In genomic region chr1:162062542-162063015, GRCh38 we compare ENCODE assay signal across 10 cellular contexts. TPM values are rescaled to one million over a fixed set of nuclear protein-coding genes. Genes with fewer than 3 reads are reported as not detected.
DNase-seq lines count a peak whose midpoint lies in the region; ATAC-seq, FAIRE-seq and TF ChIP-seq lines count a peak whose summit lies in the region.
"Had no signal": no experiment of that assay in that cellular context is flagged by ENCODE, and none has a peak within 500 bp of the region (broad histone marks: within the 10 kb centered on the region; RNA-seq: fewer than 3 reads in every experiment).

No MANE protein-coding gene starts in this region.

- H3K4me3 ChIP-seq in pancreas (no peak overlapping the region), testis (no peak overlapping the region), lower leg skin (ENCODE audit: low read depth, poor library complexity, severe bottlenecking) (no peak overlapping the region)

- intact Hi-C loops in pancreas (cut with DNase I), result no loop called here
- intact Hi-C loops in testis (cut with DNase I; ENCODE audit: low total_unique reads), result no loop called here
- intact Hi-C loops in lower leg skin (cut with DNase I; ENCODE audit: low total_unique reads), result no loop called here

- no peak for FAIRE-seq in pancreas (lab: Jason Lieb, UNC)

- WGBS in pancreas, 2 donors, result 36% methylated on average over 4 of the region's 4 CpGs
- WGBS in testis, 2 donors, result 41 to 43% methylated on average over 4 of the region's 4 CpGs
- WGBS in lower leg skin, 2 donors, result 56 to 66% methylated on average over 4 of the region's 4 CpGs

- no peak overlapping the region for H3K27ac ChIP-seq in pancreas
- no peak overlapping the region for H3K27ac ChIP-seq in testis

- DNase-seq in HEK293T (ENCODE audit: extremely low spot score) (peak; percentile 61), NCI-H226 (peak; percentile 20), dedifferentiated amniotic fluid mesenchymal stem cell (ENCODE audit: extremely low spot score) (peak; percentile 19), pancreas (no peak), testis (no peak), lower leg skin (ENCODE audit: low spot score in 2 of 2) (no peak), cortex of kidney (lab: John Stamatoyannopoulos, UW) (no peak)
- DNase-seq: foreskin melanocyte, trophoblast cell had no signal

- no peak for TF ChIP-seq POLR2A in testis (IDR thresholded peaks at IDR 0.05)
- no peak for TF ChIP-seq POLR2A in lower leg skin (IDR thresholded peaks at IDR 0.05)

- H3K9me3 ChIP-seq in pancreas (no peaks in the 10 kb centered on the region), testis (no peaks in the 10 kb centered on the region)

- H3K4me1 ChIP-seq in pancreas, result no peaks in the 10 kb centered on the region
- no peaks in the 10 kb centered on the region for H3K4me1 ChIP-seq in testis

- POLR2A ChIA-PET in HEK293T (lab: Yijun Ruan, JAX), result no interaction called here

- CTCF ChIA-PET in HEK293T (lab: Yijun Ruan, JAX), result interaction anchor here (0.6 to 2.2 kb wide), 4 partner anchors 21 to 609 kb away, joined by 3 to 7 read pairs (median 3); no protein-coding TSS in a partner anchor

- TF ChIP-seq CTCF in pancreas (IDR thresholded peaks at IDR 0.05) (no peak), testis (IDR thresholded peaks at IDR 0.05) (no peak), lower leg skin (IDR thresholded peaks at IDR 0.05) (no peak)

- H3K27me3 ChIP-seq in pancreas (no peaks in the 10 kb centered on the region), testis (no peaks in the 10 kb centered on the region)

- H3K36me3 ChIP-seq in pancreas (no peaks in the 10 kb centered on the region), testis (ENCODE audit: low read depth, missing control alignments) (no peaks in the 10 kb centered on the region)

- ATAC-seq in pancreas, result peak in 3 of 4 donors; percentile 46 to 59 (median 58)
- ATAC-seq in GM21576 (IDR thresholded peaks at IDR 0.05; ENCODE audit: unreplicated experiment), result no peak

TF ChIP-seq in HEK293T, 16 proteins besides CTCF, POLR2A, EP300 and RAD21:
- no peak for TF ChIP-seq ELF4 (IDR thresholded peaks at IDR 0.05)
- no peak for TF ChIP-seq ARNT (IDR thresholded peaks at IDR 0.05)
- TF ChIP-seq SP1 (IDR thresholded peaks at IDR 0.05), result no peak

RNA-seq across cellular contexts. Expression of gene NOS1AP, which starts 6.9 kb away (rescaled TPM):
- 1 to 10 TPM; 1.6 to 2.8 (median 1.8) TPM for total RNA-seq in pancreas
- under 1 TPM; 0.40 to 0.87 TPM for polyA plus RNA-seq in pancreas
- 1 to 10 TPM; 4.1 to 5.1 TPM for total RNA-seq in testis
- 2.1 TPM for polyA plus RNA-seq in testis (ENCODE audit: insufficient read depth, low read depth, low replicate concordance)
- 1 to 10 TPM; 1.1 to 3.5 (median 2.6) TPM for total RNA-seq in lower leg skin

RNA-seq across cellular contexts. Expression of gene OLFML2B, which starts 38.9 kb away (rescaled TPM):
- 10 to 100 TPM in 1 of 6 donors, 1 to 10 TPM in 2, under 1 TPM in 3; 0.19 to 12.5 (median 1.1) TPM for total RNA-seq in pancreas
- polyA plus RNA-seq in pancreas, result under 1 TPM; 0.33 to 0.34 TPM
- total RNA-seq in testis, result 10 to 100 TPM; 31.3 to 40.4 TPM
- 57.9 TPM for polyA plus RNA-seq in testis (ENCODE audit: insufficient read depth, low read depth, low replicate concordance)
- 1 to 10 TPM; 2.0 to 6.1 (median 3.1) TPM for total RNA-seq in lower leg skin

Comparison
In these comparisons a context has a peak if more than half of its experiments do, and no peak if none do; other contexts are left out.
1. DNase-seq: peak in HEK293T (single experiment), NCI-H226 (single experiment) and dedifferentiated amniotic fluid mesenchymal stem cell (single experiment); none in pancreas (0 of 6), testis (single experiment), lower leg skin (0 of 2) and cortex of kidney (single experiment).